Comparison of ENCODE assay signal across 8 cellular contexts in the genomic region with DNA sequence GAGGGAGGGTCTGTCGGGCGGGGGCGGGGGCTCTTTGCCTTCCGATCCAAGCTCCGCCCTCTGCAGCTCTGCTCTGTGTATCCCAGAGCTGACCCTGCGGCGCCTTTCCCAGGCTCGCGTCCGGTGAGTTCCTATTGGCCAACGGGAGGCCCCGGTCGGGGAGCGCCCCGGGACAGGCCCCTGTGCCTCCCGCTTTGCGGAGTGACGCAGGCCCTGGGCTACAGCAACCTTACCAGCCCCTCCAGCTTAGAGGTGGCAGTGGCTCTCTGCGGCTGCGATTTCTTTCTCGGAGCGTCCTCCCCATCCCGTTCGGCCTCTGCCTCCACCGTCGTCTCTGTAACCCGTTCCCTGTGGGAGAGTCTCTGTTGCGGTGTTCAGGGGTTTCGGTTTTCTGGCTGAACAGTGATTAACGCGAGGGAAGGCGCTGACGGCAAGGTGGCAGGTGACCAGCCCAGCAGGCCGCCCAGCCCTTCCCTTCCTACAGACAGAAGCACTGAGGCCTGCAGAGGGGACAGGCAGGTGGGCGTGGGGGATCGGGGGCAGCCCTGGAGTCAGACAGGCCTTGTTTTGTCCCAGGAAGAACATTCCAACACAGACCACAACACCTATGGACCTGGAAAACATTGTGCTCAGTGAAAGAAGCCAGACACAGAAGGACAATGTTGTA. TPM values are rescaled to one million over a fixed set of nuclear protein-coding genes. Genes with fewer than 3 reads are reported as not detected.
DNase-seq lines count a peak whose midpoint lies in the region; ATAC-seq and TF ChIP-seq lines count a peak whose summit lies in the region.

No MANE protein-coding gene starts in this region.

- intact Hi-C loops in left colon (cut with DNase I, micrococcal nuclease): no loop called here

- peak; percentile 92 for DNase-seq in AG20443 (ENCODE audit: low spot score)
- no peak for DNase-seq in LNCaP clone FGC (ENCODE audit: low read depth)
- DNase-seq in chondrocyte (ENCODE audit: low spot score): no peak
- peak; percentile 76 to 83 for DNase-seq in left colon
- peak; percentile 26 for DNase-seq in stimulated activated naive B cell treated with anti-CD40 and anti-IgM and Interleukin-4, amounts not matched to agents 10 μg/mL and 1 μg/mL and 100 μg/mL, for 72 hours
- no peak for DNase-seq in NCI-H446 (lab: John Stamatoyannopoulos, UW)

- peak overlapping the region; percentile 70 for H3K4me3 Mint-ChIP-seq in chondrocyte (ENCODE audit: unreplicated experiment)
- peak overlapping the region; percentile 78 for H3K4me3 Mint-ChIP-seq in stimulated activated naive B cell treated with anti-CD40 and anti-IgM and Interleukin-4, amounts not matched to agents 10 μg/mL and 1 μg/mL and 100 μg/mL, for 72 hours

- peaks cover 3% of the 10 kb centered on the region for H3K9me3 Mint-ChIP-seq in chondrocyte (ENCODE audit: low read depth)
- H3K9me3 Mint-ChIP-seq in stimulated activated naive B cell treated with anti-CD40 and anti-IgM and Interleukin-4, amounts not matched to agents 10 μg/mL and 1 μg/mL and 100 μg/mL, for 72 hours: peaks cover 0 to 2% of the 10 kb centered on the region in 2 donors

- no peaks in the 10 kb centered on the region for H3K36me3 Mint-ChIP-seq in chondrocyte (ENCODE audit: low read depth)
- no peaks in the 10 kb centered on the region for H3K36me3 Mint-ChIP-seq in stimulated activated naive B cell treated with anti-CD40 and anti-IgM and Interleukin-4, amounts not matched to agents 10 μg/mL and 1 μg/mL and 100 μg/mL, for 72 hours

- peak overlapping the region; percentile 56 for H3K4me3 ChIP-seq in LNCaP clone FGC (ENCODE audit: low read depth, low read length)

- no peaks in the 10 kb centered on the region for H3K27me3 Mint-ChIP-seq in chondrocyte (ENCODE audit: low read depth)
- peaks cover 22 to 23% of the 10 kb centered on the region in 2 donors for H3K27me3 Mint-ChIP-seq in stimulated activated naive B cell treated with anti-CD40 and anti-IgM and Interleukin-4, amounts not matched to agents 10 μg/mL and 1 μg/mL and 100 μg/mL, for 72 hours

- H3K4me1 Mint-ChIP-seq in chondrocyte (ENCODE audit: low read depth): peaks cover 18% of the 10 kb centered on the region
- H3K4me1 Mint-ChIP-seq in stimulated activated naive B cell treated with anti-CD40 and anti-IgM and Interleukin-4, amounts not matched to agents 10 μg/mL and 1 μg/mL and 100 μg/mL, for 72 hours: peaks cover 8 to 16% of the 10 kb centered on the region in 2 donors

- TF ChIP-seq CTCF in LNCaP clone FGC (IDR thresholded peaks at IDR 0.05; ENCODE audit: control insufficient read depth, extremely low read depth, insufficient read depth) (no peak), chondrocyte (IDR thresholded peaks at IDR 0.05) (no peak)

- H3K27ac Mint-ChIP-seq in chondrocyte (ENCODE audit: unreplicated experiment): peak overlapping the region; percentile 4
- H3K27ac Mint-ChIP-seq in stimulated activated naive B cell treated with anti-CD40 and anti-IgM and Interleukin-4, amounts not matched to agents 10 μg/mL and 1 μg/mL and 100 μg/mL, for 72 hours: peak overlapping the region; percentile 65

- ATAC-seq in left colon: peak; percentile 86
- ATAC-seq in stimulated activated naive B cell treated with anti-CD40 and anti-IgM and Interleukin-4, amounts not matched to agents 10 μg/mL and 1 μg/mL and 100 μg/mL, for 72 hours (replicated peaks): peak; percentile 89
- no peak for ATAC-seq in HG03039 (IDR thresholded peaks at IDR 0.05; ENCODE audit: unreplicated experiment)
- no peak for ATAC-seq in HG02623 (IDR thresholded peaks at IDR 0.05; ENCODE audit: unreplicated experiment)

RNA-seq across cellular contexts. Expression of gene CEBPB, which starts 18.1 kb away (rescaled TPM):
- total RNA-seq in chondrocyte (20.4 to 81.4 TPM (median 78.7 TPM) in 3 replicates), left colon (10 to 100 TPM; 30.2 to 42.7 TPM)

RNA-seq across cellular contexts. Expression of gene PEDS1, which starts 19.0 kb away (rescaled TPM):
- total RNA-seq in chondrocyte (36.8 to 42.3 TPM (median 41.4 TPM) in 3 replicates), left colon (10 to 100 TPM; 21.4 to 29.6 TPM)

RNA-seq across cellular contexts. Expression of gene UBE2V1, which starts 59.5 kb away (rescaled TPM):
- 79.8 to 100 TPM (median 82.0 TPM) in 3 replicates for total RNA-seq in chondrocyte
- total RNA-seq in left colon: 100 to 1,000 TPM in 1 of 2 donors, 10 to 100 TPM in 1; 70.8 to 106 TPM

Comparison
In these comparisons a context has a peak if more than half of its experiments do, and no peak if none do; other contexts are left out.
1. DNase-seq: peak in AG20443 (single experiment), left colon (2 of 2) and stimulated activated naive B cell treated with anti-CD40 and anti-IgM and Interleukin-4, amounts not matched to agents 10 μg/mL and 1 μg/mL and 100 μg/mL, for 72 hours (single experiment); none in LNCaP clone FGC (single experiment), chondrocyte (single experiment) and NCI-H446 (0 of 2).
2. ATAC-seq: peak in left colon (single experiment) and stimulated activated naive B cell treated with anti-CD40 and anti-IgM and Interleukin-4, amounts not matched to agents 10 μg/mL and 1 μg/mL and 100 μg/mL, for 72 hours (2 of 2); none in HG03039 (single experiment) and HG02623 (single experiment).